Comparison of ENCODE assay signal across 8 cellular contexts in the genomic region with DNA sequence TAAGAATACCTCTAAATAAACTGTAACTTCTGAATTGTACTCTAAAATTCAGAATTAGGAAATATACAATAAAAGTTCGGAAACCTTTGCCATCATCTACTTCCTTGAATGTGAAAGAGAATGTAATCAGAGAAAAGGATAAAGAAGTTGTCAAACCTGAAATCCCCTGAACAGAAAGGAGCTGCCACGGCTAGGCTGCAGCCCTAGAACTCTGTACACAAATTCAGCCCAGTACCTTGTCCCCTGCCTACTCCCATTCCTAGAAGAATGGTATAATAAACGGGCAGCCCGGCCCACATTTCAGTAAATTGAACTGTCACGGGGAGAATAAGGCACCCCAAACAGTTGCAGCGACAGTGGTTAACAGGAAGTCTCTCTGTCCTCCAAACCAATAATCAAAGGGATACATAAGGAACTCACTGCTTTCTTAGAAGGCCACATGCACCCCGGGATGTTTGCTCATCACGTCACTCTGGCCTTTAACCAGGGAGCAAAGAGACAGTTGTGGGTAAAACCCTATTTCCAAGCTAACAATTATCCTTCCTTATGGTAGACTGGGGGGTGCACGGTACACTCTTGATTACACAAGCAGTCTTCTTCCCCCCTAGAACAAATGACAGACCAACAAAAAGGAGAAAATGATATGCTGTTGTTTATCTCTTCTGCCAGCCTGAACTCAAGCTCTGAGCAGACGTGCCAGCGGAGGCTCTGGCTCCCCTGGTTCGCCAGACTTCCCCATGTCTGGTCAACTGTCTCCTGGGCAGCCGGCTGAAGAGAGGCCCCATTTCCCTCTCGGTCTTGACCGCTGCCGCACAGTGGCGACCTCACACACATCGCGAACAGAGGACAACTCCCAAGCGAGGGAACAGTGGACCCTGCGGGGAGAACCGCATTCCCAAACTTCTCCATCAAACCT. TPM values are rescaled to one million over a fixed set of nuclear protein-coding genes. Genes with fewer than 3 reads are reported as not detected.
A peak's percentile ranks its signal among the peaks of the same experiment; 100 is the strongest.
DNase-seq lines count a peak whose midpoint lies in the region; ATAC-seq and TF ChIP-seq lines count a peak whose summit lies in the region.

No MANE protein-coding gene starts in this region.

- H3K27ac Mint-ChIP-seq in GM23338 (peak overlapping the region; percentile 72; the same call in 1 of the 2 replicates), natural killer cell (peak overlapping the region; percentile 95 to 97)

- H3K27me3 Mint-ChIP-seq in GM23338 (ENCODE audit: insufficient read depth, low read depth, poor library complexity) (peaks cover 10% of the 10 kb centered on the region), natural killer cell (ENCODE audit: low read depth in 2 of 2) (no peaks in the 10 kb centered on the region)

- H3K4me3 ChIP-seq in GM23338: peak overlapping the region; percentile 94
- peak overlapping the region; percentile 82 to 90 for H3K4me3 ChIP-seq in aorta (ENCODE audit: low read length in 2 of 2)

- peaks cover 8% of the 10 kb centered on the region; the same call in 1 of the 2 replicates for H3K27me3 ChIP-seq in GM23338 (ENCODE audit: insufficient read depth)
- H3K27me3 ChIP-seq in aorta (ENCODE audit: control insufficient read depth in 1 of 2, insufficient read depth in 2 of 2, low read length in 1 of 2): no peaks in the 10 kb centered on the region

- H3K27ac ChIP-seq in GM23338 (ENCODE audit: low read depth) (no peak overlapping the region), aorta (ENCODE audit: low read depth in 1 of 2, low read length in 2 of 2) (peak overlapping the region in 1 of 2 donors; percentile 82)

- H3K9me3 Mint-ChIP-seq in GM23338: no peaks in the 10 kb centered on the region; the same call in 2 of the 3 replicates
- no peaks in the 10 kb centered on the region for H3K9me3 Mint-ChIP-seq in natural killer cell

- H3K4me3 Mint-ChIP-seq in GM23338 (peak overlapping the region; percentile 88), natural killer cell (peak overlapping the region; percentile 89)

- intact Hi-C loops in natural killer cell (cut with micrococcal nuclease): loop anchor here (1.0 to 5.0 kb wide), 4 partner anchors 25 to 106 kb away; partner anchors contain the start of genes LIG3, RAD51D and RFFL
- intact Hi-C loops in aorta (cut with DNase I): loop anchor here (2.0 to 5.0 kb wide), 6 partner anchors 29 to 127 kb away; partner anchors contain the start of genes CCT6B (in 2 of the 2), ZNF830 (in 2 of the 2) and LIG3 (in 1 of the 2)

- no peaks in the 10 kb centered on the region for H4K20me1 ChIP-seq in GM23338 (replicated peaks; ENCODE audit: insufficient read depth)

- peak overlapping the region; percentile 97 for H3K4me2 ChIP-seq in GM23338

- no peak for TF ChIP-seq CTCF in GM23338 (conservative IDR thresholded peaks at IDR 0.05; ENCODE audit: low read depth in 2 of 2)
- TF ChIP-seq CTCF in natural killer cell (IDR thresholded peaks at IDR 0.05): no peak

- peak overlapping the region; percentile 95 for H2AFZ ChIP-seq in GM23338

- peaks cover 9% of the 10 kb centered on the region for H3K79me2 ChIP-seq in GM23338 (replicated peaks; ENCODE audit: insufficient read depth)

- DNase-seq in DMS53 (lab: John Stamatoyannopoulos, UW) (peak; percentile 63), GM23338 (ENCODE audit: low spot score) (peak; percentile 58), NCI-H748 (lab: John Stamatoyannopoulos, UW; ENCODE audit: unreplicated experiment) (peak; percentile 65), foreskin melanocyte (peak; percentile 33), natural killer cell (peak; percentile 40), aorta (peak; percentile 79 to 84), mesenteric fat pad (ENCODE audit: low spot score) (no peak)
- DNase-seq in activated naive CD4-positive, alpha-beta T cell treated with Interleukin-2 at 50 U/mL for 16 hours: peak; percentile 32

- H3K36me3 Mint-ChIP-seq in GM23338 (ENCODE audit: low read depth) (no peaks in the 10 kb centered on the region; the same call in 2 of the 3 replicates), natural killer cell (no peaks in the 10 kb centered on the region)

- no peaks in the 10 kb centered on the region for H3K9me3 ChIP-seq in aorta (ENCODE audit: control insufficient read depth, low read length)

- ATAC-seq in GM23338: peak; percentile 21
- peak in 1 of 3 donors; percentile 5 for ATAC-seq in natural killer cell
- ATAC-seq in aorta (ENCODE audit: low FRiP score): peak; percentile 77

- H3F3A ChIP-seq in GM23338 (replicated peaks; ENCODE audit: low read depth): peaks cover 10% of the 10 kb centered on the region; the same call in 1 of the 2 replicates

- H3K4me1 Mint-ChIP-seq in GM23338 (peaks cover 48% of the 10 kb centered on the region), natural killer cell (peaks cover 33% of the 10 kb centered on the region in 2 donors)

- no peaks in the 10 kb centered on the region for H3K9me2 ChIP-seq in GM23338 (ENCODE audit: insufficient read depth)

- WGBS in aorta, 2 donors: 12 to 13% methylated on average over 22 of the region's 22 CpGs

- H3K4me1 ChIP-seq in GM23338 (ENCODE audit: insufficient read depth) (peaks cover 58% of the 10 kb centered on the region), aorta (ENCODE audit: control insufficient read depth in 1 of 2, insufficient read depth in 2 of 2, low read length in 2 of 2) (no peaks in the 10 kb centered on the region)

- H3K36me3 ChIP-seq in GM23338 (ENCODE audit: insufficient read depth): no peaks in the 10 kb centered on the region
- H3K36me3 ChIP-seq in aorta (ENCODE audit: control insufficient read depth in 1 of 2, insufficient read depth in 2 of 2, low read length in 1 of 2): no peaks in the 10 kb centered on the region

TF ChIP-seq in GM23338, 12 proteins besides CTCF, POLR2A, EP300 and RAD21 (continues in another document):
- TF ChIP-seq ZNF331 (CRISPR knock-in tag; IDR thresholded peaks at IDR 0.05; ENCODE audit: low read depth) (no peak), JUNB (IDR thresholded peaks at IDR 0.05; ENCODE audit: unreplicated experiment) (no peak), ZNF114 (CRISPR knock-in tag; IDR thresholded peaks at IDR 0.05) (no peak), CREB1 (CRISPR knock-in tag; IDR thresholded peaks at IDR 0.05; ENCODE audit: low read depth) (no peak), STAT1 (IDR thresholded peaks at IDR 0.05; ENCODE audit: unreplicated experiment) (no peak)

RNA-seq across cellular contexts. Expression of gene RFFL, which starts 24.5 kb away (rescaled TPM):
- 22.2 and 29.2 TPM in 2 replicates for total RNA-seq in GM23338 (2014; rRNA removed; shearing (Covaris generic))
- polyA plus RNA-seq in GM23338 (2016; fragmentation: Nextera tagmentation; extraction: Ambion mirVana): 4.1 and 6.4 TPM in 2 replicates
- 10 to 100 TPM; 50.0 to 86.6 (median 75.9) TPM for total RNA-seq in natural killer cell
- 10 to 100 TPM; 25.0 to 25.1 TPM for total RNA-seq in aorta
- 10 to 100 TPM; 11.4 to 19.4 TPM for polyA plus RNA-seq in aorta
- 23.7 TPM for total RNA-seq in mesenteric fat pad

RNA-seq across cellular contexts. Expression of gene RAD51D, which starts 31.7 kb away (rescaled TPM):
- total RNA-seq in GM23338 (2014; rRNA removed; shearing (Covaris generic)): 11.0 and 13.2 TPM in 2 replicates
- polyA plus RNA-seq in GM23338 (2016; fragmentation: Nextera tagmentation; extraction: Ambion mirVana) (5.9 and 7.3 TPM in 2 replicates), aorta (10 to 100 TPM in 1 of 2 donors, 1 to 10 TPM in 1; 3.6 to 10.2 TPM)
- total RNA-seq in natural killer cell (10 to 100 TPM; 15.4 to 27.0 (median 22.7) TPM), aorta (10 to 100 TPM; 14.8 to 17.3 TPM), mesenteric fat pad (10.6 TPM)

RNA-seq across cellular contexts. Expression of gene FNDC8, which starts 33.4 kb away (rescaled TPM):
- not detected in 2 replicates for total RNA-seq in GM23338 (2014; rRNA removed; shearing (Covaris generic))
- polyA plus RNA-seq in GM23338 (2016; fragmentation: Nextera tagmentation; extraction: Ambion mirVana): not detected in 2 replicates
- total RNA-seq in natural killer cell: not detected
- total RNA-seq in aorta: not detected
- not detected for polyA plus RNA-seq in aorta
- total RNA-seq in mesenteric fat pad: not detected

RNA-seq across cellular contexts. Expression of gene NLE1, which starts 54.1 kb away (rescaled TPM):
- 54.8 and 66.4 TPM in 2 replicates for total RNA-seq in GM23338 (2014; rRNA removed; shearing (Covaris generic))
- polyA plus RNA-seq in GM23338 (2016; fragmentation: Nextera tagmentation; extraction: Ambion mirVana) (16.6 and 17.9 TPM in 2 replicates), aorta (1 to 10 TPM; 4.5 to 5.6 TPM)
- total RNA-seq in natural killer cell (1 to 10 TPM; 4.0 to 7.9 (median 6.1) TPM), aorta (10 to 100 TPM in 1 of 2 donors, 1 to 10 TPM in 1; 6.1 to 10.4 TPM), mesenteric fat pad (14.0 TPM)

RNA-seq across cellular contexts. Expression of gene UNC45B, which starts 59.6 kb away (rescaled TPM):
- total RNA-seq in GM23338 (2014; rRNA removed; shearing (Covaris generic)): 0.03 and 0.04 TPM in 2 replicates
- polyA plus RNA-seq in GM23338 (2016; fragmentation: Nextera tagmentation; extraction: Ambion mirVana) (0.16 TPM in 1 of 2 replicates, not detected in the other), aorta (under 1 TPM in 1 of 2 donors, not detected in 1; 0.50 TPM)
- total RNA-seq in natural killer cell (1 to 10 TPM in 2 of 3 donors, under 1 TPM in 1; 0.78 to 1.4 (median 1.2) TPM), aorta (not detected), mesenteric fat pad (not detected)
